In the genomic region with DNA sequence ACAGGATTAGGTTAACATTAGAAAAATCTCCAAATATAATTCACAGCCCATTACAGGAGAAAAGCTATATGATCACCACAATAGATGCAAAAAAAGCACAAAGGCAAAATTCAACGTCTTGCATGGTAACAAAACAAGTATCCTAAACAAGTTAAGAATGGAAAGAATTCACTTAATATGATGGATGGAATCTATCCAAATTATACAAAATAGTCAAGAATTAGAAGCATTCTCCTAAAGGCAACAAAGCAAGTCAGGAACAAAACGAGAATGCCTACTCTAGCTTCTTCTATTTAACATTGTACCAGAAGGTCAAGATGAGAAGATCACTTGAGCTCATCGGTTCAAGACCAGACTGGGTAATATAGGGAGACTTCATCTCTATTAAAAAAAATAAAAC, we compare ENCODE assay signal across 22 cellular contexts.
DNase-seq lines count a peak whose midpoint lies in the region; ATAC-seq and TF ChIP-seq lines count a peak whose summit lies in the region.
"Had no signal": no experiment of that assay in that cellular context is flagged by ENCODE, and none has a peak within 500 bp of the region (broad histone marks: within the 10 kb centered on the region; RNA-seq: fewer than 3 reads in every experiment).

No MANE protein-coding gene starts in this region.

- no peaks in the 10 kb centered on the region for H3K27me3 ChIP-seq in brain microvascular endothelial cell (replicated peaks)
- H3K27me3 ChIP-seq: BE2C, BLaER1 had no signal

- H3K4me1 Mint-ChIP-seq in HFFc6 (ENCODE audit: low read depth): peaks cover 76% of the 10 kb centered on the region
- H3K4me1 Mint-ChIP-seq: CD4-positive, alpha-beta memory T cell; CD4-positive, CD25-positive, alpha-beta regulatory T cell; CD8-positive, alpha-beta memory T cell had no signal

- TF ChIP-seq CTCF in AG10803 (conservative IDR thresholded peaks at IDR 0.05; ENCODE audit: low read length): no peak
- no peak for TF ChIP-seq CTCF in HFFc6 (IDR thresholded peaks at IDR 0.05)
- TF ChIP-seq CTCF in brain microvascular endothelial cell (IDR thresholded peaks at IDR 0.05; ENCODE audit: low read depth, low read length, missing control alignments): no peak

- H3K4me3 ChIP-seq in AG10803 (ENCODE audit: low read length) (no peak overlapping the region), brain microvascular endothelial cell (ENCODE audit: low read depth, low read length) (no peak overlapping the region)
- H3K4me3 ChIP-seq: A549, BLaER1 had no signal

- no peak overlapping the region for H3K27ac ChIP-seq in brain microvascular endothelial cell
- H3K27ac ChIP-seq: 22Rv1, A549, BLaER1 had no signal

- no peaks in the 10 kb centered on the region for H3K27me3 Mint-ChIP-seq in HFFc6 (ENCODE audit: insufficient read depth)

- peak overlapping the region; percentile 67 for H3K27ac Mint-ChIP-seq in HFFc6
- H3K27ac Mint-ChIP-seq: CD14-positive monocyte; CD4-positive, alpha-beta memory T cell; CD4-positive, CD25-positive, alpha-beta regulatory T cell; CD8-positive, alpha-beta memory T cell had no signal

- no peaks in the 10 kb centered on the region for H3K9me3 Mint-ChIP-seq in HFFc6
- H3K9me3 Mint-ChIP-seq: CD4-positive, alpha-beta memory T cell; CD8-positive, alpha-beta memory T cell had no signal

- peak; percentile 35 for DNase-seq in AG10803 (ENCODE audit: low read depth)
- DNase-seq in HFFc6: peak; percentile 23
- peak; percentile 41 for DNase-seq in dedifferentiated amniotic fluid mesenchymal stem cell (ENCODE audit: extremely low spot score)
- DNase-seq in brain microvascular endothelial cell: no peak
- DNase-seq in SKM-1 (lab: John Stamatoyannopoulos, UW; ENCODE audit: unreplicated experiment): no peak
- DNase-seq: BE2C; C1 segment of cervical spinal cord; CD4-positive, alpha-beta memory T cell; CD4-positive, CD25-positive, alpha-beta regulatory T cell; CD8-positive, alpha-beta memory T cell; COR-L47; DMS 273 treated with DMSO at 0.1 percent for 48 hours; DMS153; DMS53; DMS79; DND-41; GF-D8 had no signal

- in situ Hi-C loops in brain microvascular endothelial cell (cut with HindIII; ENCODE audit: low pct_ligation_motif_present, low sequenced_read_pairs): no loop called here

- no peak for ATAC-seq in HG02973 (IDR thresholded peaks at IDR 0.05; ENCODE audit: unreplicated experiment)
- ATAC-seq: A549 had no signal

- H3K4me3 Mint-ChIP-seq in HFFc6: no peak overlapping the region
- H3K4me3 Mint-ChIP-seq: CD14-positive monocyte; CD4-positive, alpha-beta memory T cell; CD4-positive, CD25-positive, alpha-beta regulatory T cell; CD8-positive, alpha-beta memory T cell had no signal

- H3K36me3 ChIP-seq in brain microvascular endothelial cell (replicated peaks): no peaks in the 10 kb centered on the region
- H3K36me3 ChIP-seq: BE2C, BLaER1 had no signal

- H3K36me3 Mint-ChIP-seq in HFFc6 (ENCODE audit: low read depth): peaks cover 21% of the 10 kb centered on the region
- H3K36me3 Mint-ChIP-seq: CD14-positive monocyte; CD4-positive, alpha-beta memory T cell; CD4-positive, CD25-positive, alpha-beta regulatory T cell; CD8-positive, alpha-beta memory T cell had no signal

Comparison
In these comparisons a context has a peak if more than half of its experiments do, and no peak if none do; other contexts are left out.
1. DNase-seq: peak in AG10803 (single experiment), HFFc6 (single experiment) and dedifferentiated amniotic fluid mesenchymal stem cell (single experiment); none in brain microvascular endothelial cell (single experiment) and SKM-1 (single experiment).